In genomic region chr2:208315081-208315788, GRCh38 we compare ENCODE assay signal across 1 cellular context.
TF ChIP-seq lines count a peak whose summit lies in the region.

No MANE protein-coding gene starts in this region.

TF ChIP-seq in GM12878, 131 proteins besides CTCF, POLR2A, EP300 and RAD21 (continued from another document):
- TF ChIP-seq REST (IDR thresholded peaks at IDR 0.05; ENCODE audit: low read depth, low read length) (no peak), CBFB (IDR thresholded peaks at IDR 0.05; ENCODE audit: low read depth) (no peak), TCF3 (IDR thresholded peaks at IDR 0.05; ENCODE audit: borderline replicate concordance, insufficient read depth, low read depth, low read length) (no peak), NFYA (IDR thresholded peaks at IDR 0.05; ENCODE audit: borderline replicate concordance, low read depth, low read length) (no peak), IKZF1 (conservative IDR thresholded peaks at IDR 0.05) (peak; percentile 88), RBBP5 (conservative IDR thresholded peaks at IDR 0.05) (no peak), EED (IDR thresholded peaks at IDR 0.05; ENCODE audit: low read depth) (peak; percentile 73; the same call in 1 of the 2 replicates), CREM (IDR thresholded peaks at IDR 0.05; ENCODE audit: low read depth) (peak; percentile 36; the same call in 1 of the 2 replicates), CHD4 (IDR thresholded peaks at IDR 0.05) (no peak), NFXL1 (IDR thresholded peaks at IDR 0.05; ENCODE audit: borderline replicate concordance) (no peak), TBL1XR1 (IDR thresholded peaks at IDR 0.05; ENCODE audit: low read depth, low read length) (no peak; the same call in 1 of the 2 replicates), SIX5 (IDR thresholded peaks at IDR 0.05; ENCODE audit: low read depth, low read length, severe bottlenecking) (no peak), MEF2A (IDR thresholded peaks at IDR 0.05; ENCODE audit: insufficient read depth, low read depth, low read length) (peak; percentile 76; the same call in 1 of the 2 replicates), TARDBP (IDR thresholded peaks at IDR 0.05; ENCODE audit: borderline replicate concordance) (no peak), POLR2AphosphoS2 (IDR thresholded peaks at IDR 0.05; ENCODE audit: low read depth, low read length) (no peak), SREBF1 (IDR thresholded peaks at IDR 0.05; ENCODE audit: low read length) (no peak), EGR1 (IDR thresholded peaks at IDR 0.05; ENCODE audit: borderline replicate concordance in 1 of 2, low read depth in 2 of 2, low read length in 2 of 2) (0 out of 3 replicates have a peak, but pooled peaks of 1 of the 2 experiments have one; percentile 6), MYB (IDR thresholded peaks at IDR 0.05; ENCODE audit: borderline replicate concordance, low read depth, low read length) (no peak), NFIC (IDR thresholded peaks at IDR 0.05; ENCODE audit: low read depth, low read length) (peak; percentile 71; the same call in 1 of the 2 replicates), CHD2 (IDR thresholded peaks at IDR 0.05; ENCODE audit: borderline replicate concordance, low read depth, low read length) (no peak), NR2F1 (conservative IDR thresholded peaks at IDR 0.05) (peak; percentile 86), SUPT20H (IDR thresholded peaks at IDR 0.05; ENCODE audit: borderline replicate concordance, control insufficient read depth, low read depth, low read length) (no peak), ZNF622 (IDR thresholded peaks at IDR 0.05) (no peak)
- TF ChIP-seq, protein P1, sequence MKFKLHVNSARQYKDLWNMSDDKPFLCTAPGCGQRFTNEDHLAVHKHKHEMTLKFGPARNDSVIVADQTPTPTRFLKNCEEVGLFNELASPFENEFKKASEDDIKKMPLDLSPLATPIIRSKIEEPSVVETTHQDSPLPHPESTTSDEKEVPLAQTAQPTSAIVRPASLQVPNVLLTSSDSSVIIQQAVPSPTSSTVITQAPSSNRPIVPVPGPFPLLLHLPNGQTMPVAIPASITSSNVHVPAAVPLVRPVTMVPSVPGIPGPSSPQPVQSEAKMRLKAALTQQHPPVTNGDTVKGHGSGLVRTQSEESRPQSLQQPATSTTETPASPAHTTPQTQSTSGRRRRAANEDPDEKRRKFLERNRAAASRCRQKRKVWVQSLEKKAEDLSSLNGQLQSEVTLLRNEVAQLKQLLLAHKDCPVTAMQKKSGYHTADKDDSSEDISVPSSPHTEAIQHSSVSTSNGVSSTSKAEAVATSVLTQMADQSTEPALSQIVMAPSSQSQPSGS (IDR thresholded peaks at IDR 0.05; ENCODE audit: low read length) = no peak; the same call in none of the 2 replicates
- TF ChIP-seq, protein P2, sequence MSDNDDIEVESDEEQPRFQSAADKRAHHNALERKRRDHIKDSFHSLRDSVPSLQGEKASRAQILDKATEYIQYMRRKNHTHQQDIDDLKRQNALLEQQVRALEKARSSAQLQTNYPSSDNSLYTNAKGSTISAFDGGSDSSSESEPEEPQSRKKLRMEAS (IDR thresholded peaks at IDR 0.05; ENCODE audit: low read depth, low read length) = no peak
TF ChIP-seq in GM12878: peak in this region for 30.
